In the genomic region with DNA sequence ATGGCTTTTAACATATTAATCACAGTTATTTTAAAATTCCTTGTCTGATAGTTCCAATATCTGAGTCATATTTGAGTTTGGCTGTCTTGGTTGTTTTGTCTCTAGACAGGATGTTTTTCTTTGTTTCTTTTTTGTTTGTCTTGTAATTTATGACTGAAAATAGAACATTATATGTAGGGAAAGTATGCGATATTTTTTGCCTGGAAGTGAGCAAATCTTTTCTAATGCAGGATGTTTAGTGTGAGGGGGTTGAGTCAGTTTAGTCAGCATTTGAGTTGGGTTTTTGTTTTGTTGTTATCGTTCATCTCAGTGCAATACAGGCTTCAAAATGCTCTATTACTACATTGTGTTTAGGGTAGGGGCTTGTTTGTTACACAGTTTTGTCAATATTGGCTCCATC, we compare ENCODE assay signal across 20 cellular contexts.
"Had no signal": no experiment of that assay in that cellular context is flagged by ENCODE, and none has a peak within 500 bp of the region (broad histone marks: within the 10 kb centered on the region; RNA-seq: fewer than 3 reads in every experiment).

No MANE protein-coding gene starts in this region.

- H3K27ac ChIP-seq: body of pancreas, right atrium auricular region, suprapubic skin had no signal

- H3K4me1 ChIP-seq: body of pancreas, right atrium auricular region, suprapubic skin had no signal

- H3K9me3 Mint-ChIP-seq: activated CD4-positive, alpha-beta memory T cell treated with anti-CD3 and anti-CD28 coated beads, Interleukin-2, amount 10 ng/mL, durations not matched to agents 7 days and 5 days; natural killer cell treated with Interleukin-12 subunit alpha and Interleukin-12 subunit beta and Interleukin-15 and Interleukin-18, amount 100 ng/mL, for 72 hours had no signal

- H3K4me2 ChIP-seq: smooth muscle cell had no signal

- H3K9me3 ChIP-seq: body of pancreas, right atrium auricular region, suprapubic skin had no signal

- DNase-seq: activated CD4-positive, alpha-beta memory T cell treated with anti-CD3 and anti-CD28 coated beads, Interleukin-2, amount 10 ng/mL, durations not matched to agents 7 days and 5 days; activated CD4-positive, alpha-beta T cell treated with anti-CD3 and anti-CD28 coated beads for 4 hours; activated gamma-delta T cell; activated T-cell treated with anti-CD3 and anti-CD28 coated beads, Interleukin-2, amount 50 U/mL, for 48 hours; body of pancreas; cerebellar nuclear complex; effector memory CD8-positive, alpha-beta T cell; stimulated activated CD4-positive, alpha-beta T cell treated with anti-CD3 and anti-CD28 coated beads, Interleukin-4, amount 100 ng/mL, for 4 hours; stimulated activated CD8-positive, alpha-beta memory T cell treated with anti-CD3 and anti-CD28 coated beads, Interleukin-4, amount 100 ng/mL, for 48 hours; stimulated activated naive CD8-positive, alpha-beta T cell treated with anti-CD3 and anti-CD28 coated beads, Interleukin-15, Interleukin-2, amounts not matched to agents 100 U/mL and 50 U/mL, for 24 hours; trophoblast cell had no signal

- H3K27me3 Mint-ChIP-seq: dendritic cell treated with granulocyte-macrophage colony-stimulating factor and Interleukin-4, amounts not matched to agents 40 ng/mL and 50 ng/mL, for 4 days; progenitor cell of endocrine pancreas had no signal

- H3K36me3 ChIP-seq: right atrium auricular region, suprapubic skin had no signal

- H3K27me3 ChIP-seq: body of pancreas, right atrium auricular region, suprapubic skin had no signal

- H3K27ac Mint-ChIP-seq: activated CD4-positive, alpha-beta memory T cell treated with anti-CD3 and anti-CD28 coated beads, Interleukin-2, amount 10 ng/mL, durations not matched to agents 7 days and 5 days; activated naive CD4-positive, alpha-beta T cell treated with anti-CD3 and anti-CD28 coated beads, Interleukin-2, amount 50 U/mL, for 72 hours; dendritic cell treated with granulocyte-macrophage colony-stimulating factor and Interleukin-4, amounts not matched to agents 40 ng/mL and 50 ng/mL, for 4 days; effector memory CD8-positive, alpha-beta T cell; natural killer cell treated with Interleukin-12 subunit alpha and Interleukin-12 subunit beta and Interleukin-15 and Interleukin-18, amount 100 ng/mL, for 72 hours; progenitor cell of endocrine pancreas had no signal

- H3K4me3 ChIP-seq: body of pancreas, right atrium auricular region, smooth muscle cell, suprapubic skin had no signal

- H3K4me3 Mint-ChIP-seq: activated CD4-positive, alpha-beta memory T cell treated with anti-CD3 and anti-CD28 coated beads, Interleukin-2, amount 10 ng/mL, durations not matched to agents 7 days and 5 days; dendritic cell treated with granulocyte-macrophage colony-stimulating factor and Interleukin-4, amounts not matched to agents 40 ng/mL and 50 ng/mL, for 4 days; effector memory CD8-positive, alpha-beta T cell; natural killer cell treated with Interleukin-12 subunit alpha and Interleukin-12 subunit beta and Interleukin-15 and Interleukin-18, amount 100 ng/mL, for 72 hours; WTC11 had no signal

- FAIRE-seq: TTC549 had no signal

- H3K4me1 Mint-ChIP-seq: activated CD4-positive, alpha-beta memory T cell treated with anti-CD3 and anti-CD28 coated beads, Interleukin-2, amount 10 ng/mL, durations not matched to agents 7 days and 5 days had no signal
